8 cellular contexts compared by ENCODE assay signal in genomic region chr13:81872581-81872980, GRCh38.
A peak's percentile ranks its signal among the peaks of the same experiment; 100 is the strongest.
DNase-seq lines count a peak whose midpoint lies in the region; ATAC-seq, FAIRE-seq and TF ChIP-seq lines count a peak whose summit lies in the region.

No MANE protein-coding gene starts in this region.

- 23% methylated on average over 2 of the region's 3 CpGs for WGBS in HUES64

- CTCF ChIA-PET in Panc1 (lab: Charles Lee) = no interaction called here

- H3K9ac ChIP-seq in HUES64 (ENCODE audit: low read depth, low read length) = 0 out of 2 replicates have a peak overlapping the region, but pooled peaks have one; percentile 7

- H3K27me3 ChIP-seq in HUES64 (ENCODE audit: insufficient read depth, low read length) = no peaks in the 10 kb centered on the region
- no peaks in the 10 kb centered on the region for H3K27me3 ChIP-seq in Panc1 (ENCODE audit: control insufficient read depth, insufficient read depth, low read length)
- no peaks in the 10 kb centered on the region for H3K27me3 ChIP-seq in kidney epithelial cell (ENCODE audit: control insufficient read depth, insufficient read depth, low read length)

- BruUV-seq in Panc1 (replicated peaks; lab: Mats Ljungman, UMichigan) = no TSS peak

- peaks cover 50% of the 10 kb centered on the region for H3K4me1 ChIP-seq in HUES64 (ENCODE audit: insufficient read depth, low read length)
- no peaks in the 10 kb centered on the region for H3K4me1 ChIP-seq in Panc1 (ENCODE audit: control insufficient read depth, insufficient read depth, low read length)

- H3K36me3 ChIP-seq in HUES64 (ENCODE audit: insufficient read depth, low read length) = no peaks in the 10 kb centered on the region
- no peaks in the 10 kb centered on the region for H3K36me3 ChIP-seq in Panc1 (ENCODE audit: control insufficient read depth, insufficient read depth, low read length)
- H3K36me3 ChIP-seq in kidney epithelial cell (ENCODE audit: control insufficient read depth, insufficient read depth, low read length) = no peaks in the 10 kb centered on the region

- no peak for FAIRE-seq in D721Med (lab: Jason Lieb, UNC)

- H3K27ac ChIP-seq in HUES64 (ENCODE audit: low read depth, low read length) = peak overlapping the region; percentile 98
- H3K27ac ChIP-seq in Panc1 (ENCODE audit: low read length) = no peak overlapping the region

- intact Hi-C loops in Panc1 (cut with micrococcal nuclease; ENCODE audit: unreplicated experiment) = no loop called here

- ATAC-seq in Panc1 = no peak
- ATAC-seq in GM18909 (IDR thresholded peaks at IDR 0.05; ENCODE audit: poor library complexity, unreplicated experiment) = no peak
- ATAC-seq in HG03159 (IDR thresholded peaks at IDR 0.05; ENCODE audit: unreplicated experiment) = no peak

- H3K9me3 ChIP-seq in HUES64 (ENCODE audit: insufficient read depth, low read depth, low read length) (no peaks in the 10 kb centered on the region), Panc1 (ENCODE audit: control insufficient read depth, insufficient read depth, low read depth, low read length) (no peaks in the 10 kb centered on the region)

- POLR2A ChIA-PET in Panc1 (lab: Charles Lee) = no interaction called here

- TF ChIP-seq CTCF in D721Med (IDR thresholded peaks at IDR 0.05; ENCODE audit: insufficient read depth, missing control alignments) = peak; percentile 64
- TF ChIP-seq CTCF in Panc1 (IDR thresholded peaks at IDR 0.05) = peak; percentile 26
- peak; percentile 49 for TF ChIP-seq CTCF in kidney epithelial cell (IDR thresholded peaks at IDR 0.05; ENCODE audit: insufficient read depth, low read length, poor library complexity, severe bottlenecking)

- DNase-seq in D721Med (ENCODE audit: insufficient read length, low spot score) = no peak
- no peak for DNase-seq in Panc1 (ENCODE audit: low read depth, low spot score)
- DNase-seq in kidney epithelial cell (ENCODE audit: low read depth) = no peak
- no peak for DNase-seq in SW480 (ENCODE audit: low spot score)
- DNase-seq in T-helper 2 cell = no peak

- in situ Hi-C loops in Panc1 (cut with HindIII; ENCODE audit: low pct_unique_long_range_greater_than_20kb, low sequenced_read_pairs) = no loop called here

- H3K4me3 ChIP-seq in HUES64 (ENCODE audit: low read length) (no peak overlapping the region), Panc1 (ENCODE audit: low read depth in 2 of 2, low read length in 2 of 2) (no peak overlapping the region), kidney epithelial cell (ENCODE audit: low read depth, low read length) (no peak overlapping the region)
